ENCODE assay signal across 9 cellular contexts in the genomic region with DNA sequence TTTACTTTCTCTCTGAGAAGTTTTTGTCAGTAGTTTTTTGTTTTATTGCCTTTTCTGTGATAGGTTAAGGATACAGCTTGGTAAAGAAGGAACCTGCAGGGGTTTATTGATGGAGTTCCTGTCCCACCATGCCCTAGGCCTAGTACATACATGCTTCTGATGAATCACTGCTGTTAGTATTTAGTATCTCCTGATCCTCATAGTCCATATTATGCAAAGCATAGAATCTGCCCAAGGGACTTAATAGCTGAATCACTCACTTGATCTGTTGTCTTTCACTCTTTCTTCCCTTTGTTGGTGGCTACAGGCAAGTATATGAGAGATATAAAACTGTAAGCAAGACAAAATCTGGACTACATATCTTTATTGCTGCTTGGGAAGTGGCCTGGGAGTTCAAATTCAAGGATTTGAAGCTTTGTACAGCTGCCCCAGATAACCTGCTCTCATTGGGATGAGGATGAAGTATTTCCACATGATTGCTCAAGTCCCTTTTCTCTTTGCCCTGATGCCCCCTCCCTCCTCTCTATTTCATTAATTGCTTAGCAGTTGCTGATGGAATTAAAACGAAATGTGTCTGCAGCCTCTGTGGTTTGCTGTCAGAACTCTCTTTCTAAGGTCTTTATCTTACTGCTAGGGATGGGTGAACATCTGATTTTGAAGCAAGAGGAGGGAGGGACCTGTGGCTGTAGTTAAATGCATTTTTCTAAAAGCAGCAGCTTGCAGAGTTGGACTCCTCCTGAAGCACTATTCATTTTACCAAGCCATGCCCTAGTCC.
DNase-seq lines count a peak whose midpoint lies in the region; ATAC-seq, FAIRE-seq and TF ChIP-seq lines count a peak whose summit lies in the region.
"Had no signal": no experiment of that assay in that cellular context is flagged by ENCODE, and none has a peak within 500 bp of the region (broad histone marks: within the 10 kb centered on the region; RNA-seq: fewer than 3 reads in every experiment).

No MANE protein-coding gene starts in this region.

- peaks cover 0 to 4% (median 0%) of the 10 kb centered on the region in 9 donors for H3K36me3 ChIP-seq in heart left ventricle

- TF ChIP-seq POLR2A in GM12891 (IDR thresholded peaks at IDR 0.05; ENCODE audit: low read depth, low read length) (no peak), heart left ventricle (IDR thresholded peaks at IDR 0.05) (no peak)

- H3K9me3 ChIP-seq in heart left ventricle: peaks cover 0 to 3% (median 0%) of the 10 kb centered on the region in 12 donors

- in situ Hi-C loops in SK-MEL-5 (cut with HindIII; ENCODE audit: low pct_unique_long_range_greater_than_20kb, low sequenced_read_pairs): no loop called here

- H3K4me3 ChIP-seq in skeletal muscle cell (ENCODE audit: low read depth, low read length) (no peak overlapping the region), heart left ventricle (no peak overlapping the region)

- no peak for TF ChIP-seq CTCF in heart left ventricle (IDR thresholded peaks at IDR 0.05)

- intact Hi-C loops in heart left ventricle (cut with DNase I): no loop called here

- ATAC-seq in esophagus mucosa: peak; percentile 96
- no peak for ATAC-seq in heart left ventricle
- no peak for ATAC-seq in GM21447 (IDR thresholded peaks at IDR 0.05; ENCODE audit: unreplicated experiment)

- DNase-seq in GM12891 (ENCODE audit: insufficient read length, low spot score) (no peak), SK-MEL-5 (ENCODE audit: low read depth, low spot score) (peak; percentile 52), skeletal muscle cell (ENCODE audit: low read depth) (peak; percentile 62), heart left ventricle (no peak), NCI-H1930 (lab: John Stamatoyannopoulos, UW) (no peak)
- DNase-seq: KBM-7; stimulated activated CD8-positive, alpha-beta memory T cell treated with anti-CD3 and anti-CD28 coated beads, Interleukin-4, amount 100 ng/mL, for 48 hours had no signal

- no peaks in the 10 kb centered on the region for H3K27me3 ChIP-seq in heart left ventricle

- peaks cover 0 to 26% (median 3%) of the 10 kb centered on the region in 12 donors for H3K4me1 ChIP-seq in heart left ventricle

- peak; percentile 58 for FAIRE-seq in GM12891 (lab: Jason Lieb, UNC)

- H3K27ac ChIP-seq in heart left ventricle: no peak overlapping the region

- 75 to 85% (median 78%) methylated on average over 1 of the region's 1 CpG for WGBS in heart left ventricle, 4 donors

TF ChIP-seq in GM12891, 5 proteins besides CTCF, POLR2A, EP300 and RAD21:
- TF ChIP-seq SPI1 (IDR thresholded peaks at IDR 0.05; ENCODE audit: low read depth, low read length) (no peak), POLR2AphosphoS5 (IDR thresholded peaks at IDR 0.05; ENCODE audit: low read depth, low read length) (no peak), TAF1 (IDR thresholded peaks at IDR 0.05; ENCODE audit: low read depth, low read length) (no peak), PAX5 (IDR thresholded peaks at IDR 0.05; ENCODE audit: insufficient read depth, low read length, severe bottlenecking) (no peak), POU2F2 (IDR thresholded peaks at IDR 0.05; ENCODE audit: low read depth, low read length) (no peak)

Comparison
In these comparisons a context has a peak if more than half of its experiments do, and no peak if none do; other contexts are left out.
1. DNase-seq: peak in SK-MEL-5 (single experiment) and skeletal muscle cell (single experiment); none in GM12891 (single experiment), heart left ventricle (0 of 5) and NCI-H1930 (0 of 2).